18 cellular contexts compared by ENCODE assay signal in genomic region chr1:237570530-237570929, GRCh38.
A peak's percentile ranks its signal among the peaks of the same experiment; 100 is the strongest.
DNase-seq lines count a peak whose midpoint lies in the region; ATAC-seq and TF ChIP-seq lines count a peak whose summit lies in the region.
"Had no signal": no experiment of that assay in that cellular context is flagged by ENCODE, and none has a peak within 500 bp of the region (broad histone marks: within the 10 kb centered on the region; RNA-seq: fewer than 3 reads in every experiment).

No MANE protein-coding gene starts in this region.

- no peak overlapping the region for H3K27ac Mint-ChIP-seq in activated naive CD4-positive, alpha-beta T cell treated with anti-CD3 and anti-CD28 coated beads, Interleukin-2, amount 50 U/mL, for 72 hours
- H3K27ac Mint-ChIP-seq: activated naive CD4-positive, alpha-beta T cell treated with anti-CD3 and anti-CD28 coated beads for 36 hours; T-helper 1 cell treated with Interleukin-12 subunit alpha and Interleukin-12 subunit beta and Interleukin-4 antibody, amounts not matched to agents 30 μg/mL and 1 μg/mL, for 36 hours had no signal

- TF ChIP-seq CTCF in 22Rv1 (IDR thresholded peaks at IDR 0.05) (peak; percentile 65), NB4 (IDR thresholded peaks at IDR 0.05; ENCODE audit: low read depth, low read length) (peak; percentile 14), epithelial cell of esophagus (IDR thresholded peaks at IDR 0.05; ENCODE audit: insufficient read depth, low read depth, low read length, missing control alignments) (peak; percentile 5)

- TF ChIP-seq POLR2A in NB4 (IDR thresholded peaks at IDR 0.05; ENCODE audit: extremely low read depth, insufficient read length): no peak

- H3K4me3 ChIP-seq in NB4 (ENCODE audit: low read depth, low read length): no peak overlapping the region
- H3K4me3 ChIP-seq in epithelial cell of esophagus (ENCODE audit: low read length): no peak overlapping the region
- H3K4me3 ChIP-seq: skin epidermis, upper lobe of right lung had no signal

- no peak overlapping the region for H3K27ac ChIP-seq in 22Rv1
- H3K27ac ChIP-seq: skin epidermis, upper lobe of right lung had no signal

- ATAC-seq in GM18519 (IDR thresholded peaks at IDR 0.05; ENCODE audit: low FRiP score, unreplicated experiment) (peak; percentile 44), sciatic nerve (no peak)
- no peak for ATAC-seq in activated naive CD4-positive, alpha-beta T cell treated with anti-CD3 and anti-CD28 coated beads, Interleukin-2, amount 50 U/mL, for 72 hours
- ATAC-seq: upper lobe of right lung had no signal

- H3K36me3 Mint-ChIP-seq in activated naive CD4-positive, alpha-beta T cell treated with anti-CD3 and anti-CD28 coated beads, Interleukin-2, amount 50 U/mL, for 72 hours: no peaks in the 10 kb centered on the region

- H3K9me3 Mint-ChIP-seq in activated naive CD4-positive, alpha-beta T cell treated with anti-CD3 and anti-CD28 coated beads, Interleukin-2, amount 50 U/mL, for 72 hours: peaks cover 0 to 3% of the 10 kb centered on the region in 2 donors

- DNase-seq in NB4 (ENCODE audit: low read depth): no peak
- no peak for DNase-seq in epithelial cell of esophagus (ENCODE audit: low read depth)
- no peak for DNase-seq in activated T-cell treated with anti-CD3 and anti-CD28 coated beads, Interleukin-2, amount 50 U/mL, for 1 hour
- DNase-seq in sciatic nerve (ENCODE audit: low spot score): no peak
- no peak for DNase-seq in activated naive CD4-positive, alpha-beta T cell treated with anti-CD3 and anti-CD28 coated beads, Interleukin-2, amount 50 U/mL, for 72 hours (ENCODE audit: low spot score in 2 of 2)
- DNase-seq in retina: no peak
- DNase-seq: activated CD4-positive, CD25-positive, alpha-beta regulatory T cell treated with anti-CD3 and anti-CD28 coated beads, Interleukin-2, amount 50 U/mL, for 72 hours; activated naive CD4-positive, alpha-beta T cell treated with anti-CD3 and anti-CD28 coated beads for 36 hours; cortex of kidney; GDM1; kidney glomerular epithelial cell; SHP77; stimulated activated naive CD4-positive, alpha-beta T cell; upper lobe of right lung had no signal

- intact Hi-C loops in sciatic nerve (cut with DNase I): no loop called here

Comparison
In these comparisons a context has a peak if more than half of its experiments do, and no peak if none do; other contexts are left out.
1. CTCF ChIP-seq: peak in every context shown above with its lines; median percentile 65 in 22Rv1; 14 in NB4; 5 in epithelial cell of esophagus.